Comparison of ENCODE assay signal across 1 cellular context in the genomic region with DNA sequence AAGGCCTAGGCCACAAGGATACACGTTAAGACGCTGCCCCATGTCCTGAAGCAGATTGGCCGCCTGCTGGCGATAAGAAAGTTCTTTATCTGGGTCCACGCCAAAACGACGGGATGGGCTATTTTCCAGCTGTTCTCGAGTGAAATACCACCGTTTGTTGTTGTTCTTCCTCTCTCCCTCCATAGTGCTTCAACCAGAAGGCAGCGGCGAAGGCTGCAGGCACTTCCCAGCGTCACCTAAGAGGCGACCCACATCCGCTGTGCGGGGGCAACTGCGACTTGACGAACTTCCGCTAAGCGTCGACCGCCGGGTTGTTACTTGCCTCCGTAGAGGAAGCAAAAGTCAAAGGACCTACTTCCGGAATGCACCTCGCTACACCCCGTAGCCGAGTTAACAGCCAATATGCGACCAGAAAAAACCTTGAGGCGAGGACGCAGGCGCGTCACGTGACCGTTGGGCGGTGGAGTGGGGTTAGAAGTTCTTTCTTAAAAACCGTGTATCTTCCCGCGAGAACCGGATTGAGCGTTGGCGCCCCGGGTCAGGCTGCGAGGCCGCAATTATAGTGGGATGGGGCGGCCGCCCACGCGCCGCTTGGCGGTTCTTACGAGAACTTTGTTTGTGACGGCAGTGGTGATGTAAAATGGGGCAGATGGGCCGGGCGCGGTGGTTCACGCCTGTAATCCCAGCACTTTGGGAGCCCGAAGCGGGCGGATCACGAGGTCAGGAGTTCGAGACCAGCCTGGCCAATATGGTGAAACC.
TF ChIP-seq lines count a peak whose summit lies in the region.

A gene (minus strand): TSS at position 215 of the 759 bp plus-strand sequence. CDS start 32 bp downstream, at position 183.

TF ChIP-seq in K562, 482 proteins besides CTCF, POLR2A, EP300 and RAD21 (continued from another document and continues in another):
- TF ChIP-seq, protein P1, sequence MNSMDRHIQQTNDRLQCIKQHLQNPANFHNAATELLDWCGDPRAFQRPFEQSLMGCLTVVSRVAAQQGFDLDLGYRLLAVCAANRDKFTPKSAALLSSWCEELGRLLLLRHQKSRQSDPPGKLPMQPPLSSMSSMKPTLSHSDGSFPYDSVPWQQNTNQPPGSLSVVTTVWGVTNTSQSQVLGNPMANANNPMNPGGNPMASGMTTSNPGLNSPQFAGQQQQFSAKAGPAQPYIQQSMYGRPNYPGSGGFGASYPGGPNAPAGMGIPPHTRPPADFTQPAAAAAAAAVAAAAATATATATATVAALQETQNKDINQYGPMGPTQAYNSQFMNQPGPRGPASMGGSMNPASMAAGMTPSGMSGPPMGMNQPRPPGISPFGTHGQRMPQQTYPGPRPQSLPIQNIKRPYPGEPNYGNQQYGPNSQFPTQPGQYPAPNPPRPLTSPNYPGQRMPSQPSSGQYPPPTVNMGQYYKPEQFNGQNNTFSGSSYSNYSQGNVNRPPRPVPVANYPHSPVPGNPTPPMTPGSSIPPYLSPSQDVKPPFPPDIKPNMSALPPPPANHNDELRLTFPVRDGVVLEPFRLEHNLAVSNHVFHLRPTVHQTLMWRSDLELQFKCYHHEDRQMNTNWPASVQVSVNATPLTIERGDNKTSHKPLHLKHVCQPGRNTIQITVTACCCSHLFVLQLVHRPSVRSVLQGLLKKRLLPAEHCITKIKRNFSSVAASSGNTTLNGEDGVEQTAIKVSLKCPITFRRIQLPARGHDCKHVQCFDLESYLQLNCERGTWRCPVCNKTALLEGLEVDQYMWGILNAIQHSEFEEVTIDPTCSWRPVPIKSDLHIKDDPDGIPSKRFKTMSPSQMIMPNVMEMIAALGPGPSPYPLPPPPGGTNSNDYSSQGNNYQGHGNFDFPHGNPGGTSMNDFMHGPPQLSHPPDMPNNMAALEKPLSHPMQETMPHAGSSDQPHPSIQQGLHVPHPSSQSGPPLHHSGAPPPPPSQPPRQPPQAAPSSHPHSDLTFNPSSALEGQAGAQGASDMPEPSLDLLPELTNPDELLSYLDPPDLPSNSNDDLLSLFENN (IDR thresholded peaks at IDR 0.05; ENCODE audit: low read depth in 2 of 2, low read length in 2 of 2) = peak in 1 of 2 experiments; percentile 40; a peak in 1 of 4 replicates
- TF ChIP-seq CBX2 (IDR thresholded peaks at IDR 0.05; ENCODE audit: insufficient read depth, low read length, poor library complexity, severe bottlenecking) = no peak
- TF ChIP-seq ZNF695 (CRISPR knock-in tag; IDR thresholded peaks at IDR 0.05) = no peak
- TF ChIP-seq ZNF77 (CRISPR knock-in tag; IDR thresholded peaks at IDR 0.05) = no peak
- TF ChIP-seq RBM25 (IDR thresholded peaks at IDR 0.05; ENCODE audit: low read depth, low read length, severe bottlenecking) = peak; percentile 87
- TF ChIP-seq, protein P2, sequence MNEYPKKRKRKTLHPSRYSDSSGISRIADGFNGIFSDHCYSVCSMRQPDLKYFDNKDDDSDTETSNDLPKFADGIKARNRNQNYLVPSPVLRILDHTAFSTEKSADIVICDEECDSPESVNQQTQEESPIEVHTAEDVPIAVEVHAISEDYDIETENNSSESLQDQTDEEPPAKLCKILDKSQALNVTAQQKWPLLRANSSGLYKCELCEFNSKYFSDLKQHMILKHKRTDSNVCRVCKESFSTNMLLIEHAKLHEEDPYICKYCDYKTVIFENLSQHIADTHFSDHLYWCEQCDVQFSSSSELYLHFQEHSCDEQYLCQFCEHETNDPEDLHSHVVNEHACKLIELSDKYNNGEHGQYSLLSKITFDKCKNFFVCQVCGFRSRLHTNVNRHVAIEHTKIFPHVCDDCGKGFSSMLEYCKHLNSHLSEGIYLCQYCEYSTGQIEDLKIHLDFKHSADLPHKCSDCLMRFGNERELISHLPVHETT (CRISPR knock-in tag; conservative IDR thresholded peaks at IDR 0.05 in 1 of 2, IDR thresholded peaks at IDR 0.05 in 1 of 2) = peak in 1 of 2 experiments; percentile 98; a peak in 2 of 4 replicates
- no peak for TF ChIP-seq HSF4 (CRISPR knock-in tag; IDR thresholded peaks at IDR 0.05; ENCODE audit: borderline replicate concordance)
- no peak for TF ChIP-seq HMG20B (CRISPR knock-in tag; IDR thresholded peaks at IDR 0.05)
- no peak for TF ChIP-seq SETDB1 (IDR thresholded peaks at IDR 0.05; ENCODE audit: low read length)
- no peak for TF ChIP-seq HDAC8 (tag; IDR thresholded peaks at IDR 0.05)
- no peak for TF ChIP-seq TAF15 (IDR thresholded peaks at IDR 0.05; ENCODE audit: low read depth, low read length)
- TF ChIP-seq, protein P3, sequence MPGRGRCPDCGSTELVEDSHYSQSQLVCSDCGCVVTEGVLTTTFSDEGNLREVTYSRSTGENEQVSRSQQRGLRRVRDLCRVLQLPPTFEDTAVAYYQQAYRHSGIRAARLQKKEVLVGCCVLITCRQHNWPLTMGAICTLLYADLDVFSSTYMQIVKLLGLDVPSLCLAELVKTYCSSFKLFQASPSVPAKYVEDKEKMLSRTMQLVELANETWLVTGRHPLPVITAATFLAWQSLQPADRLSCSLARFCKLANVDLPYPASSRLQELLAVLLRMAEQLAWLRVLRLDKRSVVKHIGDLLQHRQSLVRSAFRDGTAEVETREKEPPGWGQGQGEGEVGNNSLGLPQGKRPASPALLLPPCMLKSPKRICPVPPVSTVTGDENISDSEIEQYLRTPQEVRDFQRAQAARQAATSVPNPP (IDR thresholded peaks at IDR 0.05; ENCODE audit: borderline replicate concordance, insufficient read depth, insufficient read length) = no peak
- peak in 1 of 2 experiments; percentile 77; a peak in 2 of 4 replicates for TF ChIP-seq TBL1XR1 (IDR thresholded peaks at IDR 0.05; ENCODE audit: low read length in 2 of 2)
- TF ChIP-seq, protein P4, sequence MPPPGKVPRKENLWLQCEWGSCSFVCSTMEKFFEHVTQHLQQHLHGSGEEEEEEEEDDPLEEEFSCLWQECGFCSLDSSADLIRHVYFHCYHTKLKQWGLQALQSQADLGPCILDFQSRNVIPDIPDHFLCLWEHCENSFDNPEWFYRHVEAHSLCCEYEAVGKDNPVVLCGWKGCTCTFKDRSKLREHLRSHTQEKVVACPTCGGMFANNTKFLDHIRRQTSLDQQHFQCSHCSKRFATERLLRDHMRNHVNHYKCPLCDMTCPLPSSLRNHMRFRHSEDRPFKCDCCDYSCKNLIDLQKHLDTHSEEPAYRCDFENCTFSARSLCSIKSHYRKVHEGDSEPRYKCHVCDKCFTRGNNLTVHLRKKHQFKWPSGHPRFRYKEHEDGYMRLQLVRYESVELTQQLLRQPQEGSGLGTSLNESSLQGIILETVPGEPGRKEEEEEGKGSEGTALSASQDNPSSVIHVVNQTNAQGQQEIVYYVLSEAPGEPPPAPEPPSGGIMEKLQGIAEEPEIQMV (tag; conservative IDR thresholded peaks at IDR 0.05; ENCODE audit: low read depth) = no peak
- TF ChIP-seq KLF1 (tag; IDR thresholded peaks at IDR 0.05) = peak; percentile 99
- TF ChIP-seq, protein P5, sequence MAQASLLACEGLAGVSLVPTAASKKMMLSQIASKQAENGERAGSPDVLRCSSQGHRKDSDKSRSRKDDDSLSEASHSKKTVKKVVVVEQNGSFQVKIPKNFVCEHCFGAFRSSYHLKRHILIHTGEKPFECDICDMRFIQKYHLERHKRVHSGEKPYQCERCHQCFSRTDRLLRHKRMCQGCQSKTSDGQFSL (CRISPR knock-in tag; IDR thresholded peaks at IDR 0.05) = no peak
- TF ChIP-seq, protein P5 (tag; IDR thresholded peaks at IDR 0.05) = no peak
- TF ChIP-seq ZNF384 (IDR thresholded peaks at IDR 0.05; ENCODE audit: low read depth, low read length) = no peak; the same call in 1 of the 2 replicates
- TF ChIP-seq TEAD4 (IDR thresholded peaks at IDR 0.05; ENCODE audit: low read length) = peak; percentile 58; the same call in 1 of the 2 replicates
- TF ChIP-seq TEAD4 (CRISPR knock-in tag; IDR thresholded peaks at IDR 0.05; ENCODE audit: borderline replicate concordance) = no peak
- TF ChIP-seq ETV1 (tag; conservative IDR thresholded peaks at IDR 0.05; ENCODE audit: low read depth) = peak; percentile 98
- TF ChIP-seq EGR1 (conservative IDR thresholded peaks at IDR 0.05) = peak; percentile 100
- TF ChIP-seq, protein P6, sequence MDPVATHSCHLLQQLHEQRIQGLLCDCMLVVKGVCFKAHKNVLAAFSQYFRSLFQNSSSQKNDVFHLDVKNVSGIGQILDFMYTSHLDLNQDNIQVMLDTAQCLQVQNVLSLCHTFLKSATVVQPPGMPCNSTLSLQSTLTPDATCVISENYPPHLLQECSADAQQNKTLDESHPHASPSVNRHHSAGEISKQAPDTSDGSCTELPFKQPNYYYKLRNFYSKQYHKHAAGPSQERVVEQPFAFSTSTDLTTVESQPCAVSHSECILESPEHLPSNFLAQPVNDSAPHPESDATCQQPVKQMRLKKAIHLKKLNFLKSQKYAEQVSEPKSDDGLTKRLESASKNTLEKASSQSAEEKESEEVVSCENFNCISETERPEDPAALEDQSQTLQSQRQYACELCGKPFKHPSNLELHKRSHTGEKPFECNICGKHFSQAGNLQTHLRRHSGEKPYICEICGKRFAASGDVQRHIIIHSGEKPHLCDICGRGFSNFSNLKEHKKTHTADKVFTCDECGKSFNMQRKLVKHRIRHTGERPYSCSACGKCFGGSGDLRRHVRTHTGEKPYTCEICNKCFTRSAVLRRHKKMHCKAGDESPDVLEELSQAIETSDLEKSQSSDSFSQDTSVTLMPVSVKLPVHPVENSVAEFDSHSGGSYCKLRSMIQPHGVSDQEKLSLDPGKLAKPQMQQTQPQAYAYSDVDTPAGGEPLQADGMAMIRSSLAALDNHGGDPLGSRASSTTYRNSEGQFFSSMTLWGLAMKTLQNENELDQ (CRISPR knock-in tag; IDR thresholded peaks at IDR 0.05; ENCODE audit: borderline replicate concordance) = no peak
- TF ChIP-seq HDAC2 (IDR thresholded peaks at IDR 0.05) = peak; percentile 67; the same call in 1 of the 2 replicates
- TF ChIP-seq, protein P7, sequence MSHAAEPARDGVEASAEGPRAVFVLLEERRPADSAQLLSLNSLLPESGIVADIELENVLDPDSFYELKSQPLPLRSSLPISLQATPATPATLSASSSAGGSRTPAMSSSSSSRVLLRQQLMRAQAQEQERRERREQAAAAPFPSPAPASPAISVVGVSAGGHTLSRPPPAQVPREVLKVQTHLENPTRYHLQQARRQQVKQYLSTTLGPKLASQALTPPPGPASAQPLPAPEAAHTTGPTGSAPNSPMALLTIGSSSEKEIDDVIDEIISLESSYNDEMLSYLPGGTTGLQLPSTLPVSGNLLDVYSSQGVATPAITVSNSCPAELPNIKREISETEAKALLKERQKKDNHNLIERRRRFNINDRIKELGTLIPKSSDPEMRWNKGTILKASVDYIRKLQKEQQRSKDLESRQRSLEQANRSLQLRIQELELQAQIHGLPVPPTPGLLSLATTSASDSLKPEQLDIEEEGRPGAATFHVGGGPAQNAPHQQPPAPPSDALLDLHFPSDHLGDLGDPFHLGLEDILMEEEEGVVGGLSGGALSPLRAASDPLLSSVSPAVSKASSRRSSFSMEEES (CRISPR knock-in tag; IDR thresholded peaks at IDR 0.05) = peak; percentile 100
- peak; percentile 57 for TF ChIP-seq RNF2 (IDR thresholded peaks at IDR 0.05)
- TF ChIP-seq ZC3H8 (IDR thresholded peaks at IDR 0.05) = peak; percentile 46; the same call in 1 of the 2 replicates
- peak; percentile 90 for TF ChIP-seq HCFC1 (IDR thresholded peaks at IDR 0.05; ENCODE audit: low read depth, low read length)
- TF ChIP-seq, protein P8, sequence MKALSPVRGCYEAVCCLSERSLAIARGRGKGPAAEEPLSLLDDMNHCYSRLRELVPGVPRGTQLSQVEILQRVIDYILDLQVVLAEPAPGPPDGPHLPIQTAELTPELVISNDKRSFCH (CRISPR knock-in tag; IDR thresholded peaks at IDR 0.05) = no peak
- TF ChIP-seq, protein P8 (tag; IDR thresholded peaks at IDR 0.05) = peak; percentile 65
- TF ChIP-seq, protein P9, sequence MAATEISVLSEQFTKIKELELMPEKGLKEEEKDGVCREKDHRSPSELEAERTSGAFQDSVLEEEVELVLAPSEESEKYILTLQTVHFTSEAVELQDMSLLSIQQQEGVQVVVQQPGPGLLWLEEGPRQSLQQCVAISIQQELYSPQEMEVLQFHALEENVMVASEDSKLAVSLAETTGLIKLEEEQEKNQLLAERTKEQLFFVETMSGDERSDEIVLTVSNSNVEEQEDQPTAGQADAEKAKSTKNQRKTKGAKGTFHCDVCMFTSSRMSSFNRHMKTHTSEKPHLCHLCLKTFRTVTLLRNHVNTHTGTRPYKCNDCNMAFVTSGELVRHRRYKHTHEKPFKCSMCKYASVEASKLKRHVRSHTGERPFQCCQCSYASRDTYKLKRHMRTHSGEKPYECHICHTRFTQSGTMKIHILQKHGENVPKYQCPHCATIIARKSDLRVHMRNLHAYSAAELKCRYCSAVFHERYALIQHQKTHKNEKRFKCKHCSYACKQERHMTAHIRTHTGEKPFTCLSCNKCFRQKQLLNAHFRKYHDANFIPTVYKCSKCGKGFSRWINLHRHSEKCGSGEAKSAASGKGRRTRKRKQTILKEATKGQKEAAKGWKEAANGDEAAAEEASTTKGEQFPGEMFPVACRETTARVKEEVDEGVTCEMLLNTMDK (IDR thresholded peaks at IDR 0.05; ENCODE audit: borderline replicate concordance, insufficient read depth, low read depth, low read length, poor library complexity, severe bottlenecking) = peak; percentile 52
- peak; percentile 98 for TF ChIP-seq CHD2 (IDR thresholded peaks at IDR 0.05; ENCODE audit: low read depth, low read length)
- no peak for TF ChIP-seq STAT5A (IDR thresholded peaks at IDR 0.05; ENCODE audit: borderline replicate concordance, low read length)
- peak; percentile 85; the same call in 1 of the 2 replicates for TF ChIP-seq FOXM1 (IDR thresholded peaks at IDR 0.05; ENCODE audit: low read depth)
- no peak for TF ChIP-seq FOXM1 (CRISPR knock-in tag; IDR thresholded peaks at IDR 0.05; ENCODE audit: low read depth)
- TF ChIP-seq CHD1 (IDR thresholded peaks at IDR 0.05; ENCODE audit: low read length) = no peak
- peak; percentile 98 for TF ChIP-seq MTA1 (IDR thresholded peaks at IDR 0.05; ENCODE audit: borderline replicate concordance)
- TF ChIP-seq LEF1 (IDR thresholded peaks at IDR 0.05) = peak; percentile 53
- no peak for TF ChIP-seq HNRNPUL1 (IDR thresholded peaks at IDR 0.05; ENCODE audit: low read length)
- TF ChIP-seq EHMT2 (IDR thresholded peaks at IDR 0.05) = 0 out of 2 replicates have a peak, but pooled peaks have one; percentile 11
- TF ChIP-seq ESRRA (IDR thresholded peaks at IDR 0.05; ENCODE audit: borderline replicate concordance, low read depth) = peak; percentile 86; the same call in 1 of the 2 replicates
- TF ChIP-seq, protein P10, sequence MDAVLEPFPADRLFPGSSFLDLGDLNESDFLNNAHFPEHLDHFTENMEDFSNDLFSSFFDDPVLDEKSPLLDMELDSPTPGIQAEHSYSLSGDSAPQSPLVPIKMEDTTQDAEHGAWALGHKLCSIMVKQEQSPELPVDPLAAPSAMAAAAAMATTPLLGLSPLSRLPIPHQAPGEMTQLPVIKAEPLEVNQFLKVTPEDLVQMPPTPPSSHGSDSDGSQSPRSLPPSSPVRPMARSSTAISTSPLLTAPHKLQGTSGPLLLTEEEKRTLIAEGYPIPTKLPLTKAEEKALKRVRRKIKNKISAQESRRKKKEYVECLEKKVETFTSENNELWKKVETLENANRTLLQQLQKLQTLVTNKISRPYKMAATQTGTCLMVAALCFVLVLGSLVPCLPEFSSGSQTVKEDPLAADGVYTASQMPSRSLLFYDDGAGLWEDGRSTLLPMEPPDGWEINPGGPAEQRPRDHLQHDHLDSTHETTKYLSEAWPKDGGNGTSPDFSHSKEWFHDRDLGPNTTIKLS (IDR thresholded peaks at IDR 0.05; ENCODE audit: borderline replicate concordance, low read depth) = peak; percentile 95
- TF ChIP-seq NRF1 (conservative IDR thresholded peaks at IDR 0.05 in 1 of 2, IDR thresholded peaks at IDR 0.05 in 1 of 2) = peak; percentile 80 to 84
- peak; percentile 94 for TF ChIP-seq CREB1 (IDR thresholded peaks at IDR 0.05)
- TF ChIP-seq CREB1 (CRISPR knock-in tag; IDR thresholded peaks at IDR 0.05) = peak; percentile 97
